In the genomic region with DNA sequence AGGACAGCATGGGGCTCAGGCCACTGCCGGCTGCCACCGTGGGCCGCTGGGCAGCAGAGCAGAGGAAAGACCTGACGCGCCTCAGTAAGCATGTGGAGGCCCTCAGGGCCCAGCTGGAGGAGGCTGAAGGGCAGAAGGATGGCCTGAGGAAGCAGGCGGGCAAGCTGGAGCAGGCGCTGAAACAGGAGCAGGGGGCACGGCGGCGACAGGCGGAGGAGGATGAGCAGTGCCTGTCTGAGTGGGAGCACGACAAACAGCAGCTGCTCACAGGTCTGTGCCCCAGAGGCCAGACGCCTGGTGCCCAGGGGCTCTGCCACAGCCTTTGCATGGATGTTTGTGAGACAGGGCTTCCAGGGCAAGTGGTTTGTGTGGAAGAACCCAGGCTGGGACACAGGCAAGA, we compare ENCODE assay signal across 1 cellular context.
TF ChIP-seq lines count a peak whose summit lies in the region.

No MANE protein-coding gene starts in this region.

TF ChIP-seq in SK-N-SH treated with all-trans-retinoic acid at 6 μM for 48 hours, 23 proteins besides CTCF, POLR2A, EP300 and RAD21 (continued from another document):
- TF ChIP-seq CSRNP3 (CRISPR knock-in tag; IDR thresholded peaks at IDR 0.05), result no peak
- TF ChIP-seq TCF4 (CRISPR knock-in tag; IDR thresholded peaks at IDR 0.05; ENCODE audit: borderline replicate concordance), result no peak
- TF ChIP-seq TOX (CRISPR knock-in tag; IDR thresholded peaks at IDR 0.05; ENCODE audit: borderline replicate concordance), result no peak
- TF ChIP-seq ZFP3 (CRISPR knock-in tag; IDR thresholded peaks at IDR 0.05), result no peak
